Comparison of ENCODE assay signal across 11 cellular contexts in genomic region chr20:49594929-49595311, GRCh38. TPM values are rescaled to one million over a fixed set of nuclear protein-coding genes. Genes with fewer than 3 reads are reported as not detected.
DNase-seq lines count a peak whose midpoint lies in the region; ATAC-seq and TF ChIP-seq lines count a peak whose summit lies in the region.
"Had no signal": no experiment of that assay in that cellular context is flagged by ENCODE, and none has a peak within 500 bp of the region (broad histone marks: within the 10 kb centered on the region; RNA-seq: fewer than 3 reads in every experiment).

No MANE protein-coding gene starts in this region.

- H3K27ac Mint-ChIP-seq in activated T-helper 1 cell treated with anti-CD3 and anti-CD28 coated beads, Interleukin-12 subunit alpha, Interleukin-12 subunit beta, Interleukin-2, Interleukin-4 antibody, amounts not matched to agents 30 ng/mL and 10 ng/mL and 1 ng/mL, durations not matched to agents 14 hours and 24 hours and 36 hours: peak overlapping the region; percentile 99

- DNase-seq in breast epithelium (ENCODE audit: low spot score in 2 of 2) (no peak), mammary epithelial cell (no peak), mesenchymal stem cell (no peak), upper lobe of left lung (no peak), GM03348 (ENCODE audit: low spot score) (no peak)
- no peak for DNase-seq in activated T-helper 1 cell treated with anti-CD3 and anti-CD28 coated beads, Interleukin-12 subunit alpha, Interleukin-12 subunit beta, Interleukin-2, Interleukin-4 antibody, amounts not matched to agents 30 ng/mL and 10 ng/mL and 1 ng/mL, durations not matched to agents 14 hours and 24 hours and 36 hours (ENCODE audit: low spot score)
- DNase-seq: occipital lobe, SK-N-SH, substantia nigra had no signal

- H3K4me1 Mint-ChIP-seq in activated T-helper 1 cell treated with anti-CD3 and anti-CD28 coated beads, Interleukin-12 subunit alpha, Interleukin-12 subunit beta, Interleukin-2, Interleukin-4 antibody, amounts not matched to agents 30 ng/mL and 10 ng/mL and 1 ng/mL, durations not matched to agents 14 hours and 24 hours and 36 hours (ENCODE audit: low read depth): peaks cover 90% of the 10 kb centered on the region

- CTCF ChIA-PET in mammary epithelial cell (lab: Charles Lee; ENCODE audit: low non-redundant PET): no interaction called here

- H3K36me3 Mint-ChIP-seq in activated T-helper 1 cell treated with anti-CD3 and anti-CD28 coated beads, Interleukin-12 subunit alpha, Interleukin-12 subunit beta, Interleukin-2, Interleukin-4 antibody, amounts not matched to agents 30 ng/mL and 10 ng/mL and 1 ng/mL, durations not matched to agents 14 hours and 24 hours and 36 hours (ENCODE audit: low read depth): peaks cover 39% of the 10 kb centered on the region

- H2BK12ac ChIP-seq in mesenchymal stem cell (ENCODE audit: low read length in 2 of 2): no peak overlapping the region

- H3K27ac ChIP-seq in breast epithelium: peak overlapping the region; percentile 68 to 88
- H3K27ac ChIP-seq in mammary epithelial cell (ENCODE audit: insufficient read depth, low read depth, low read length): no peak overlapping the region
- H3K27ac ChIP-seq in mesenchymal stem cell (ENCODE audit: low read length, poor library complexity, severe bottlenecking): peak overlapping the region; percentile 86
- peak overlapping the region; percentile 25 to 75 (median 54) for H3K27ac ChIP-seq in upper lobe of left lung

- peak overlapping the region; percentile 81 for H3K4me3 Mint-ChIP-seq in activated T-helper 1 cell treated with anti-CD3 and anti-CD28 coated beads, Interleukin-12 subunit alpha, Interleukin-12 subunit beta, Interleukin-2, Interleukin-4 antibody, amounts not matched to agents 30 ng/mL and 10 ng/mL and 1 ng/mL, durations not matched to agents 14 hours and 24 hours and 36 hours

- 82% methylated on average over 6 of the region's 6 CpGs for WGBS in mammary epithelial cell (ENCODE audit: low coverage, missing lambda C conversion rate)
- WGBS in mesenchymal stem cell: 93% methylated on average over 6 of the region's 6 CpGs
- WGBS in upper lobe of left lung, 2 donors: 82 to 87% methylated on average over 4 to 6 of the region's 6 CpGs

- H3K36me3 ChIP-seq in breast epithelium (no peaks in the 10 kb centered on the region), mammary epithelial cell (ENCODE audit: insufficient read depth, low read length) (no peaks in the 10 kb centered on the region), mesenchymal stem cell (ENCODE audit: control insufficient read depth in 1 of 2, insufficient read depth in 2 of 2, low read depth in 1 of 2, low read length in 2 of 2) (no peaks in the 10 kb centered on the region), upper lobe of left lung (no peaks in the 10 kb centered on the region)

- H3K79me1 ChIP-seq in mesenchymal stem cell (replicated peaks; ENCODE audit: low read length, poor library complexity, severe bottlenecking): no peaks in the 10 kb centered on the region

- H2BK5ac ChIP-seq in mesenchymal stem cell (ENCODE audit: low read depth, low read length, poor library complexity, severe bottlenecking): no peak overlapping the region

- no peak overlapping the region for H3K4me3 ChIP-seq in breast epithelium
- no peak overlapping the region for H3K4me3 ChIP-seq in mammary epithelial cell (replicated peaks in 1 of 3; ENCODE audit: insufficient read depth in 1 of 3, low read depth in 2 of 3, low read length in 3 of 3)
- no peak overlapping the region for H3K4me3 ChIP-seq in mesenchymal stem cell (ENCODE audit: insufficient read depth in 1 of 2, low read depth in 1 of 2, low read length in 2 of 2)
- H3K4me3 ChIP-seq in upper lobe of left lung: no peak overlapping the region

- BruUV-seq in mammary epithelial cell (replicated peaks; lab: Mats Ljungman, UMichigan): no TSS peak

- peaks cover 18% of the 10 kb centered on the region for H3K9me3 Mint-ChIP-seq in activated T-helper 1 cell treated with anti-CD3 and anti-CD28 coated beads, Interleukin-12 subunit alpha, Interleukin-12 subunit beta, Interleukin-2, Interleukin-4 antibody, amounts not matched to agents 30 ng/mL and 10 ng/mL and 1 ng/mL, durations not matched to agents 14 hours and 24 hours and 36 hours

- in situ Hi-C loops in mammary epithelial cell (cut with MboI; ENCODE audit: low sequenced_read_pairs in 2 of 2): no loop called here

- no peak overlapping the region for H3K4me2 ChIP-seq in mammary epithelial cell (ENCODE audit: insufficient read depth, low read depth, low read length)
- no peak overlapping the region for H3K4me2 ChIP-seq in mesenchymal stem cell (ENCODE audit: low read length, poor library complexity, severe bottlenecking)
- H3K4me2 ChIP-seq: SK-N-SH had no signal

- TF ChIP-seq CTCF in breast epithelium (IDR thresholded peaks at IDR 0.05) (no peak), mammary epithelial cell (conservative IDR thresholded peaks at IDR 0.05 in 1 of 2, IDR thresholded peaks at IDR 0.05 in 1 of 2; ENCODE audit: extremely low read depth in 1 of 2, insufficient read depth in 1 of 2, low read depth in 1 of 2, low read length in 2 of 2) (no peak), upper lobe of left lung (IDR thresholded peaks at IDR 0.05) (no peak)

- TF ChIP-seq POLR2A in breast epithelium (IDR thresholded peaks at IDR 0.05) (no peak), upper lobe of left lung (IDR thresholded peaks at IDR 0.05) (no peak)

- no peak overlapping the region for H4K8ac ChIP-seq in mesenchymal stem cell (ENCODE audit: low read length)

- H2BK15ac ChIP-seq in mesenchymal stem cell (ENCODE audit: low read depth, poor library complexity, severe bottlenecking): no peak overlapping the region

- no peak overlapping the region for H3K14ac ChIP-seq in mesenchymal stem cell (ENCODE audit: low read length in 2 of 2)

- H3K4ac ChIP-seq in mesenchymal stem cell (ENCODE audit: low read depth in 1 of 2, low read length in 2 of 2): no peak overlapping the region

- H2BK120ac ChIP-seq in mesenchymal stem cell (ENCODE audit: low read depth, low read length): no peak overlapping the region

- peak overlapping the region; percentile 66 for H2AK5ac ChIP-seq in mesenchymal stem cell (ENCODE audit: low read length, severe bottlenecking)

- no peaks in the 10 kb centered on the region for H3K4me1 ChIP-seq in breast epithelium
- no peaks in the 10 kb centered on the region for H3K4me1 ChIP-seq in mammary epithelial cell (ENCODE audit: insufficient read depth, low read length)
- H3K4me1 ChIP-seq in mesenchymal stem cell (ENCODE audit: control insufficient read depth, insufficient read depth, low read depth, low read length): peaks cover 27% of the 10 kb centered on the region
- H3K4me1 ChIP-seq in upper lobe of left lung: peaks cover 20 to 45% (median 29%) of the 10 kb centered on the region in 4 donors

- H4K20me1 ChIP-seq in mammary epithelial cell (ENCODE audit: insufficient read depth, low read length): no peaks in the 10 kb centered on the region

- no peak overlapping the region for H3K23ac ChIP-seq in mesenchymal stem cell (ENCODE audit: low read length in 2 of 2)

- H3K9me3 ChIP-seq in breast epithelium (no peaks in the 10 kb centered on the region), mammary epithelial cell (replicated peaks; ENCODE audit: insufficient read depth, low read length) (no peaks in the 10 kb centered on the region), mesenchymal stem cell (ENCODE audit: control insufficient read depth, low read length) (no peaks in the 10 kb centered on the region), upper lobe of left lung (no peaks in the 10 kb centered on the region)
- H3K9me3 ChIP-seq: SK-N-SH had no signal

- no peaks in the 10 kb centered on the region for H3K79me2 ChIP-seq in mammary epithelial cell (ENCODE audit: insufficient read depth, low read length)

- dilution Hi-C loops in mammary epithelial cell (cut with HindIII; ENCODE audit: low sequenced_read_pairs): no loop called here

- H3K27me3 ChIP-seq in breast epithelium (no peaks in the 10 kb centered on the region), mammary epithelial cell (ENCODE audit: insufficient read depth, low read length) (no peaks in the 10 kb centered on the region), mesenchymal stem cell (ENCODE audit: control insufficient read depth in 1 of 2, insufficient read depth in 1 of 2, low read length in 2 of 2) (no peaks in the 10 kb centered on the region), upper lobe of left lung (no peaks in the 10 kb centered on the region)

- no peaks in the 10 kb centered on the region for H3K27me3 Mint-ChIP-seq in activated T-helper 1 cell treated with anti-CD3 and anti-CD28 coated beads, Interleukin-12 subunit alpha, Interleukin-12 subunit beta, Interleukin-2, Interleukin-4 antibody, amounts not matched to agents 30 ng/mL and 10 ng/mL and 1 ng/mL, durations not matched to agents 14 hours and 24 hours and 36 hours (ENCODE audit: insufficient read depth)

- ATAC-seq in upper lobe of left lung (ENCODE audit: low FRiP score in 2 of 2) (no peak), HG02763 (IDR thresholded peaks at IDR 0.05; ENCODE audit: unreplicated experiment) (no peak), GM21528 (IDR thresholded peaks at IDR 0.05; ENCODE audit: low FRiP score, unreplicated experiment) (no peak)

- no peak overlapping the region for H3K18ac ChIP-seq in mesenchymal stem cell (ENCODE audit: low read depth in 1 of 2, low read length in 2 of 2)

- H2AFZ ChIP-seq in mammary epithelial cell (ENCODE audit: low read depth, low read length): no peak overlapping the region
- no peak overlapping the region for H2AFZ ChIP-seq in mesenchymal stem cell (ENCODE audit: low read depth, low read length)

- TF ChIP-seq EP300 in upper lobe of left lung (IDR thresholded peaks at IDR 0.05): no peak

- intact Hi-C loops in breast epithelium (cut with DNase I; ENCODE audit: low total_unique reads): no loop called here
- intact Hi-C loops in mammary epithelial cell (cut with micrococcal nuclease): no loop called here
- intact Hi-C loops in activated T-helper 1 cell treated with anti-CD3 and anti-CD28 coated beads, Interleukin-12 subunit alpha, Interleukin-12 subunit beta, Interleukin-2, Interleukin-4 antibody, amounts not matched to agents 30 ng/mL and 10 ng/mL and 1 ng/mL, durations not matched to agents 14 hours and 24 hours and 36 hours (cut with micrococcal nuclease): loop anchor here (2.0 to 10.0 kb wide), 4 partner anchors 74 to 520 kb away; partner anchors contain the start of genes SLC9A8 and UBE2V1

- no peak overlapping the region for H4K91ac ChIP-seq in mesenchymal stem cell (ENCODE audit: low read length)

- H3K9ac ChIP-seq in mammary epithelial cell (ENCODE audit: insufficient read depth, low read length): no peak overlapping the region
- H3K9ac ChIP-seq in mesenchymal stem cell (ENCODE audit: low read length): peak overlapping the region; percentile 85
- H3K9ac ChIP-seq: SK-N-SH had no signal

RNA-seq across cellular contexts. Expression of gene PTGIS, which starts 27.0 kb away (rescaled TPM):
- total RNA-seq in breast epithelium: 10 to 100 TPM; 38.7 to 41.7 (median 41.0) TPM
- total RNA-seq in mammary epithelial cell: under 1 TPM in 1 of 2 donors, not detected in 1; 0.17 TPM
- not detected for polyA plus RNA-seq in mammary epithelial cell
- polyA minus RNA-seq in mammary epithelial cell: not detected
- total RNA-seq in activated T-helper 1 cell treated with anti-CD3 and anti-CD28 coated beads, Interleukin-12 subunit alpha, Interleukin-12 subunit beta, Interleukin-2, Interleukin-4 antibody, amounts not matched to agents 30 ng/mL and 10 ng/mL and 1 ng/mL, durations not matched to agents 14 hours and 24 hours and 36 hours: 40.6 and 43.6 TPM in 2 replicates
- polyA plus RNA-seq in mesenchymal stem cell (2013, experiment 1 of 2): 0.01 TPM
- 0.01 TPM for polyA plus RNA-seq in mesenchymal stem cell (2013, experiment 2 of 2)
- total RNA-seq in upper lobe of left lung: 10 to 100 TPM in 4 of 6 donors, 1 to 10 TPM in 2; 8.2 to 71.4 (median 18.4) TPM

Comparison
In these comparisons a context has a peak if more than half of its experiments do, and no peak if none do; other contexts are left out.
1. RNA of gene PTGIS, which starts 27.0 kb away (total RNA-seq): 40.6 to 43.6 TPM in activated T-helper 1 cell treated with anti-CD3 and anti-CD28 coated beads, Interleukin-12 subunit alpha, Interleukin-12 subunit beta, Interleukin-2, Interleukin-4 antibody, amounts not matched to agents 30 ng/mL and 10 ng/mL and 1 ng/mL, durations not matched to agents 14 hours and 24 hours and 36 hours, 38.7 to 41.7 TPM in breast epithelium and 8.2 to 71.4 TPM in upper lobe of left lung; 0.17 TPM in mammary epithelial cell; every median in the first group is over 4 times any median in the second.